Comparison of ENCODE assay signal across 19 cellular contexts in the genomic region with DNA sequence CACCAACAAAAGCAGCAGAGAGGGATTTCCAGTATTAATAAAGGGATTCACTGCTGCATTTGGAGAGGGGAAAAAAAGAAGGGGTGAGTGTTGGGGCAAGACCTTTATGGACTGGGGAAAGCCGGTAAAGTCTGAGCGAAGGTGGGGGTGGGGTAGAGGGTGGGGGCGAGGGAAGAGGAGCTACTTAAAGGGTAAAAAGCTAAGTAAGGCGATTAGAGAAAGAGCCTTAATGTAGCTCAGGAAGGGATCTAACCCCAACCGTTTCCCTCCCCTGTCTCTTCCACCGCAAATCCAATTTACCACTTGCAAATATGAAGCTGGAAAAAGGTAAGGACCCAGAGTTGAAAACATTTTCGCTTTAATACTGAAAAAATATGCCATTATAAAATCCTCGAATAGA. TPM values are rescaled to one million over a fixed set of nuclear protein-coding genes. Genes with fewer than 3 reads are reported as not detected.
A peak's percentile ranks its signal among the peaks of the same experiment; 100 is the strongest.
DNase-seq lines count a peak whose midpoint lies in the region; ATAC-seq lines count a peak whose summit lies in the region.
"Had no signal": no experiment of that assay in that cellular context is flagged by ENCODE, and none has a peak within 500 bp of the region (broad histone marks: within the 10 kb centered on the region; RNA-seq: fewer than 3 reads in every experiment).

No MANE protein-coding gene starts in this region.

- peak overlapping the region; percentile 92 for H3K27ac ChIP-seq in cingulate gyrus (ENCODE audit: low read depth, low read length)

- peak; percentile 69 to 83 for DNase-seq in NCI-H524 (lab: John Stamatoyannopoulos, UW)
- DNase-seq in iPS-NIHi11 (ENCODE audit: low spot score), result peak; percentile 20
- DNase-seq in superior temporal gyrus (ENCODE audit: extremely low spot score), result peak; percentile 72
- DNase-seq in cerebellum (ENCODE audit: low spot score), result no peak
- DNase-seq in SHP77 treated with DMSO at 0.1 percent for 48 hours (lab: John Stamatoyannopoulos, UW), result no peak
- DNase-seq: ACHN; Calu3; CD4-positive, alpha-beta T cell; DMS79 treated with DMSO at 0.1 percent for 48 hours; Karpas-422; MM.1S; NCI-H1105; NCI-H187 treated with DMSO at 0.1 percent for 48 hours; NCI-H2171; NCI-H446 treated with DMSO at 0.1 percent for 48 hours had no signal

- ATAC-seq in HG02973 (IDR thresholded peaks at IDR 0.05; ENCODE audit: unreplicated experiment), result no peak

RNA-seq across cellular contexts. Expression of a gene that starts 4.4 kb away (rescaled TPM):
- 11.0 TPM for total RNA-seq in cerebellum
- total RNA-seq: B cell; Calu3; CD4-positive, alpha-beta T cell; OCI-LY7 had no signal

Comparison
In these comparisons a context has a peak if more than half of its experiments do, and no peak if none do; other contexts are left out.
1. DNase-seq: peak in NCI-H524 (2 of 2), iPS-NIHi11 (single experiment) and superior temporal gyrus (single experiment); none in cerebellum (single experiment) and SHP77 treated with DMSO at 0.1 percent for 48 hours (single experiment).